In genomic region chr9:132141364-132141947, GRCh38 we compare ENCODE assay signal across 8 cellular contexts. TPM values are rescaled to one million over a fixed set of nuclear protein-coding genes. Genes with fewer than 3 reads are reported as not detected.
A peak's percentile ranks its signal among the peaks of the same experiment; 100 is the strongest.
DNase-seq lines count a peak whose midpoint lies in the region; ATAC-seq and TF ChIP-seq lines count a peak whose summit lies in the region.

No MANE protein-coding gene starts in this region.

- no peak overlapping the region for H3K27ac ChIP-seq in transverse colon

- in situ Hi-C loops in transverse colon (cut with MboI; ENCODE audit: low pct_ligation_motif_present in 1 of 4, low pct_unique_long_range_greater_than_20kb in 1 of 4, low sequenced_read_pairs in 3 of 4): loop anchor here in 1 of 4 donors (25.0 kb wide), 1 partner anchor 296 kb away; no protein-coding TSS in a partner anchor

- H3K4me1 ChIP-seq in transverse colon: peaks cover 0 to 7% (median 3%) of the 10 kb centered on the region in 4 donors

- no peak for TF ChIP-seq CTCF in transverse colon (IDR thresholded peaks at IDR 0.05)

- H3K9me3 ChIP-seq in transverse colon: no peaks in the 10 kb centered on the region

- peaks cover 83% of the 10 kb centered on the region for H3K27me3 ChIP-seq in transverse colon

- ATAC-seq in central memory CD8-positive, alpha-beta T cell (replicated peaks; ENCODE audit: extremely low read depth, poor library complexity, severe bottlenecking): no peak
- no peak for ATAC-seq in memory B cell (ENCODE audit: low read depth)

- no peak overlapping the region for H3K27ac Mint-ChIP-seq in central memory CD8-positive, alpha-beta T cell (ENCODE audit: low read depth)
- H3K27ac Mint-ChIP-seq in memory B cell: no peak overlapping the region

- H3K36me3 ChIP-seq in transverse colon: no peaks in the 10 kb centered on the region

- H3K4me3 ChIP-seq in transverse colon: no peak overlapping the region

- H3K9me3 Mint-ChIP-seq in central memory CD8-positive, alpha-beta T cell: no peaks in the 10 kb centered on the region
- H3K9me3 Mint-ChIP-seq in memory B cell: no peaks in the 10 kb centered on the region

- H3K4me3 Mint-ChIP-seq in central memory CD8-positive, alpha-beta T cell: peak overlapping the region; percentile 45
- H3K4me3 Mint-ChIP-seq in memory B cell: peak overlapping the region; percentile 65

- WGBS in transverse colon (ENCODE audit: low coverage in 1 of 2), 2 donors: 0 to 4% methylated on average over 6 to 24 of the region's 24 CpGs

- TF ChIP-seq EP300 in transverse colon (IDR thresholded peaks at IDR 0.05; ENCODE audit: low read depth): no peak

- H3K4me1 Mint-ChIP-seq in central memory CD8-positive, alpha-beta T cell: peaks cover 11% of the 10 kb centered on the region
- H3K4me1 Mint-ChIP-seq in memory B cell: peaks cover 5% of the 10 kb centered on the region

- intact Hi-C loops in transverse colon (cut with DNase I; ENCODE audit: low total_unique reads): no loop called here

- H3K36me3 Mint-ChIP-seq in central memory CD8-positive, alpha-beta T cell (ENCODE audit: insufficient read depth): peaks cover 4% of the 10 kb centered on the region
- H3K36me3 Mint-ChIP-seq in memory B cell: no peaks in the 10 kb centered on the region

- DNase-seq in COLO829 (ENCODE audit: low spot score) (peak; percentile 66), NCI-H2029 treated with DMSO at 0.1 percent for 48 hours (lab: John Stamatoyannopoulos, UW) (peak; percentile 37), memory B cell (ENCODE audit: low spot score in 2 of 2) (no peak), amniotic stem cell (lab: John Stamatoyannopoulos, UW) (no peak), transverse colon (no peak), mesenteric fat pad (ENCODE audit: low spot score) (no peak)
- DNase-seq in central memory CD8-positive, alpha-beta T cell (ENCODE audit: low spot score in 2 of 2): no peak
- no peak for DNase-seq in stimulated activated CD4-positive, alpha-beta T cell treated with anti-CD3 and anti-CD28 coated beads, Interleukin-2, amount 100 ng/mL, for 24 hours

- TF ChIP-seq POLR2A in transverse colon (IDR thresholded peaks at IDR 0.05): no peak

- H3K27me3 Mint-ChIP-seq in central memory CD8-positive, alpha-beta T cell: peaks cover 96% of the 10 kb centered on the region
- peaks cover 28% of the 10 kb centered on the region for H3K27me3 Mint-ChIP-seq in memory B cell

RNA-seq across cellular contexts. Expression of gene NTNG2, which starts 20.4 kb away (rescaled TPM):
- total RNA-seq in transverse colon (1 to 10 TPM in 1 of 4 donors, under 1 TPM in 1, not detected in 2; 0.27 to 1.1 TPM), mesenteric fat pad (2.0 TPM)

Comparison
In these comparisons a context has a peak if more than half of its experiments do, and no peak if none do; other contexts are left out.
1. DNase-seq: peak in COLO829 (single experiment) and NCI-H2029 treated with DMSO at 0.1 percent for 48 hours (single experiment); none in central memory CD8-positive, alpha-beta T cell (0 of 2), memory B cell (0 of 2), amniotic stem cell (single experiment), stimulated activated CD4-positive, alpha-beta T cell treated with anti-CD3 and anti-CD28 coated beads, Interleukin-2, amount 100 ng/mL, for 24 hours (0 of 2), transverse colon (single experiment) and mesenteric fat pad (single experiment).